ENCODE assay signal across 10 cellular contexts in genomic region chr10:110306452-110306768, GRCh38. TPM values are rescaled to one million over a fixed set of nuclear protein-coding genes. Genes with fewer than 3 reads are reported as not detected.
A peak's percentile ranks its signal among the peaks of the same experiment; 100 is the strongest.
DNase-seq lines count a peak whose midpoint lies in the region; ATAC-seq and TF ChIP-seq lines count a peak whose summit lies in the region.
"Had no signal": no experiment of that assay in that cellular context is flagged by ENCODE, and none has a peak within 500 bp of the region (broad histone marks: within the 10 kb centered on the region; RNA-seq: fewer than 3 reads in every experiment).

No MANE protein-coding gene starts in this region.

- peak overlapping the region; percentile 43 for H3K4me2 ChIP-seq in skeletal muscle satellite cell (ENCODE audit: low read length)

- peaks cover 4% of the 10 kb centered on the region for H3K27me3 Mint-ChIP-seq in activated naive CD4-positive, alpha-beta T cell treated with anti-CD3 and anti-CD28 coated beads, Interleukin-2, amount 10 ng/mL, durations not matched to agents 7 days and 5 days
- H3K27me3 Mint-ChIP-seq in endodermal cell (ENCODE audit: insufficient read depth) = no peaks in the 10 kb centered on the region

- CTCF ChIA-PET in activated naive CD4-positive, alpha-beta T cell treated with anti-CD3 and anti-CD28 coated beads, Interleukin-2, amount 10 ng/mL, durations not matched to agents 7 days and 5 days (lab: Charles Lee) = interaction anchor here (0.6 to 7.9 kb wide), 25 partner anchors 15 to 422 kb away, joined by 3 to 120 read pairs (median 4); no protein-coding TSS in a partner anchor
- CTCF ChIA-PET in Panc1 (lab: Charles Lee) = interaction anchor here (0.5 to 1.6 kb wide), 2 partner anchors 48 to 302 kb away, joined by 3 to 9 read pairs; no protein-coding TSS in a partner anchor

- no peaks in the 10 kb centered on the region for H3K9me3 ChIP-seq in Panc1 (ENCODE audit: control insufficient read depth, insufficient read depth, low read depth, low read length)
- no peaks in the 10 kb centered on the region for H3K9me3 ChIP-seq in endodermal cell (ENCODE audit: control insufficient read depth, low read length)
- no peaks in the 10 kb centered on the region for H3K9me3 ChIP-seq in skeletal muscle satellite cell (replicated peaks; ENCODE audit: low read length)
- H3K9me3 ChIP-seq: BLaER1 treated with 17β-estradiol and CSF1 and Interleukin-3, amounts not matched to agents 10 nM and 100 nM; neutrophil had no signal

- POLR2A ChIA-PET in Panc1 (lab: Charles Lee) = interaction anchor here (0.6 kb wide), 1 partner anchor 368 kb away, joined by 3 read pairs; no protein-coding TSS in a partner anchor

- H3K36me3 Mint-ChIP-seq in activated naive CD4-positive, alpha-beta T cell treated with anti-CD3 and anti-CD28 coated beads, Interleukin-2, amount 50 U/mL, for 72 hours = peaks cover 16 to 21% of the 10 kb centered on the region in 2 donors
- peaks cover 27% of the 10 kb centered on the region for H3K36me3 Mint-ChIP-seq in activated naive CD4-positive, alpha-beta T cell treated with anti-CD3 and anti-CD28 coated beads, Interleukin-2, amount 10 ng/mL, durations not matched to agents 7 days and 5 days
- peaks cover 21% of the 10 kb centered on the region for H3K36me3 Mint-ChIP-seq in endodermal cell (ENCODE audit: low read depth)

- BruUV-seq in Panc1 (replicated peaks; lab: Mats Ljungman, UMichigan) = no TSS peak

- 60% methylated on average over 2 of the region's 2 CpGs; no CpG with 5 or more reads in 1 of the 2 experiments for WGBS in endodermal cell (ENCODE audit: insufficient coverage in 1 of 2, insufficient read length in 1 of 2), 2 experiments

- intact Hi-C loops in Panc1 (cut with micrococcal nuclease; ENCODE audit: unreplicated experiment) = loop anchor here (1.0 to 5.0 kb wide), 2 partner anchors 241 to 586 kb away; no protein-coding TSS in a partner anchor

- no peaks in the 10 kb centered on the region for H3K27me3 ChIP-seq in Panc1 (ENCODE audit: control insufficient read depth, insufficient read depth, low read length)
- H3K27me3 ChIP-seq in endodermal cell (ENCODE audit: control insufficient read depth, insufficient read depth, low read length, poor library complexity, severe bottlenecking) = no peaks in the 10 kb centered on the region
- no peaks in the 10 kb centered on the region for H3K27me3 ChIP-seq in skeletal muscle satellite cell (ENCODE audit: control insufficient read depth, insufficient read depth, low read length)
- H3K27me3 ChIP-seq: BLaER1 treated with 17β-estradiol and CSF1 and Interleukin-3, amounts not matched to agents 10 nM and 100 nM; neutrophil had no signal

- peak overlapping the region; percentile 96 for H3K27ac ChIP-seq in Panc1 (ENCODE audit: low read length)
- no peak overlapping the region for H3K27ac ChIP-seq in endodermal cell (ENCODE audit: low read depth, low read length)
- H3K27ac ChIP-seq: neutrophil had no signal

- no peaks in the 10 kb centered on the region for H3K9me3 Mint-ChIP-seq in activated naive CD4-positive, alpha-beta T cell treated with anti-CD3 and anti-CD28 coated beads, Interleukin-2, amount 50 U/mL, for 72 hours
- no peaks in the 10 kb centered on the region for H3K9me3 Mint-ChIP-seq in activated naive CD4-positive, alpha-beta T cell treated with anti-CD3 and anti-CD28 coated beads, Interleukin-2, amount 10 ng/mL, durations not matched to agents 7 days and 5 days
- no peaks in the 10 kb centered on the region for H3K9me3 Mint-ChIP-seq in endodermal cell

- no peak overlapping the region for H3K4me3 Mint-ChIP-seq in activated naive CD4-positive, alpha-beta T cell treated with anti-CD3 and anti-CD28 coated beads, Interleukin-2, amount 10 ng/mL, durations not matched to agents 7 days and 5 days
- no peak overlapping the region for H3K4me3 Mint-ChIP-seq in endodermal cell

- H3K4me3 ChIP-seq in Panc1 (ENCODE audit: low read depth in 2 of 2, low read length in 2 of 2) = peak overlapping the region in 1 of 2 experiments; percentile 98; a peak in 3 of 4 replicates
- no peak overlapping the region for H3K4me3 ChIP-seq in endodermal cell (ENCODE audit: low read length)
- H3K4me3 ChIP-seq in skeletal muscle satellite cell (ENCODE audit: low read length) = no peak overlapping the region
- H3K4me3 ChIP-seq: BLaER1 treated with 17β-estradiol and CSF1 and Interleukin-3, amounts not matched to agents 10 nM and 100 nM had no signal

- H3K9ac ChIP-seq in endodermal cell (ENCODE audit: extremely low read depth, low read length, poor library complexity, severe bottlenecking) = no peak overlapping the region
- H3K9ac ChIP-seq in skeletal muscle satellite cell (ENCODE audit: low read depth, low read length) = peak overlapping the region; percentile 43

- peaks cover 54% of the 10 kb centered on the region for H3K4me1 Mint-ChIP-seq in activated naive CD4-positive, alpha-beta T cell treated with anti-CD3 and anti-CD28 coated beads, Interleukin-2, amount 10 ng/mL, durations not matched to agents 7 days and 5 days
- peaks cover 34% of the 10 kb centered on the region for H3K4me1 Mint-ChIP-seq in endodermal cell

- DNase-seq in activated naive CD4-positive, alpha-beta T cell treated with anti-CD3 and anti-CD28 coated beads, Interleukin-2, amount 50 U/mL, for 72 hours (ENCODE audit: low spot score in 2 of 2) = no peak
- DNase-seq in activated naive CD4-positive, alpha-beta T cell treated with anti-CD3 and anti-CD28 coated beads, Interleukin-2, amount 10 ng/mL, durations not matched to agents 7 days and 5 days = no peak
- DNase-seq in Panc1 (ENCODE audit: low read depth, low spot score) (no peak), endodermal cell (no peak), left lobe of liver (ENCODE audit: low spot score) (no peak), activated gamma-delta T cell (lab: John Stamatoyannopoulos, UW) (no peak)

- in situ Hi-C loops in Panc1 (cut with HindIII; ENCODE audit: low pct_unique_long_range_greater_than_20kb, low sequenced_read_pairs) = no loop called here

- peak overlapping the region; percentile 96 to 97 for H3K27ac Mint-ChIP-seq in activated naive CD4-positive, alpha-beta T cell treated with anti-CD3 and anti-CD28 coated beads, Interleukin-2, amount 50 U/mL, for 72 hours
- no peak overlapping the region for H3K27ac Mint-ChIP-seq in activated naive CD4-positive, alpha-beta T cell treated with anti-CD3 and anti-CD28 coated beads, Interleukin-2, amount 10 ng/mL, durations not matched to agents 7 days and 5 days
- peak overlapping the region; percentile 98 for H3K27ac Mint-ChIP-seq in endodermal cell

- peak; percentile 57 for TF ChIP-seq CTCF in Panc1 (IDR thresholded peaks at IDR 0.05)
- no peak for TF ChIP-seq CTCF in endodermal cell (conservative IDR thresholded peaks at IDR 0.05)

- H3K36me3 ChIP-seq in Panc1 (ENCODE audit: control insufficient read depth, insufficient read depth, low read length) = peaks cover 29% of the 10 kb centered on the region
- H3K36me3 ChIP-seq in endodermal cell (ENCODE audit: control insufficient read depth, insufficient read depth, low read length) = peaks cover 22% of the 10 kb centered on the region
- H3K36me3 ChIP-seq in skeletal muscle satellite cell (ENCODE audit: insufficient read depth, low read length) = peaks cover 19% of the 10 kb centered on the region

- H3K4me1 ChIP-seq in Panc1 (ENCODE audit: control insufficient read depth, insufficient read depth, low read length) = peaks cover 22% of the 10 kb centered on the region
- H3K4me1 ChIP-seq in endodermal cell (ENCODE audit: control insufficient read depth, insufficient read depth, low read length) = peaks cover 15% of the 10 kb centered on the region
- peaks cover 16% of the 10 kb centered on the region for H3K4me1 ChIP-seq in skeletal muscle satellite cell (ENCODE audit: control insufficient read depth, insufficient read depth, low read length)

- ATAC-seq in activated naive CD4-positive, alpha-beta T cell treated with anti-CD3 and anti-CD28 coated beads, Interleukin-2, amount 50 U/mL, for 72 hours = no peak
- ATAC-seq in Panc1 (no peak), GM18909 (IDR thresholded peaks at IDR 0.05; ENCODE audit: poor library complexity, unreplicated experiment) (no peak), left lobe of liver (no peak)

RNA-seq across cellular contexts. Expression of gene SMNDC1, which starts 1.7 kb away (rescaled TPM):
- 10 to 100 TPM; 37.9 to 65.1 TPM for total RNA-seq in activated naive CD4-positive, alpha-beta T cell treated with anti-CD3 and anti-CD28 coated beads, Interleukin-2, amount 50 U/mL, for 72 hours
- total RNA-seq in Panc1 (2021; ENCODE audit: unreplicated experiment) (62.2 TPM), endodermal cell (10 to 100 TPM; 52.9 to 65.6 TPM), left lobe of liver (8.8 TPM)
- polyA plus RNA-seq in Panc1 (2012; ENCODE audit: insufficient read length) = 51.6 TPM
- polyA plus RNA-seq in endodermal cell (2013, experiment 1 of 2) = 29.0 TPM
- 29.7 TPM for polyA plus RNA-seq in endodermal cell (2013, experiment 2 of 2)
- 5.2 and 8.9 TPM in 2 replicates for total RNA-seq in skeletal muscle satellite cell (2012; rRNA removed)
